Comparison of ENCODE assay signal across 1 cellular context in the genomic region with DNA sequence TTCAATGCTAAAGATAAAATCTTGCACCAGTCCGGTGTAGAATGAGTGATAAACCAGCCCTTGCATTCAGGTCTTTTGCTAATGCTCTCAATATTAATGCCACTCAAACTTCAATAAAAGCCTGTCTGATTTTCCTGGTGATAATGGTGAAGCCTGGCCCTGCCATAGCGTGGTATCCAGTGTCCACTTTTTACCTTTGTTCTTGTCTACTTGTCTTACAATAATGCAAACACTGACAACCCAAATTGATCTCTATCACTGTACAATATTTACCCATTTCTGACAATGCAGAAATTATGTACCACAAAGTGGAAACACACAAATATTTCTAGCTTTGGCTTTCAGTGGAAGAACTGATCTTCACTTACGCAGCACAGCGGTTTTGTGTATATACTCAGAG.
TF ChIP-seq lines count a peak whose summit lies in the region.

No MANE protein-coding gene starts in this region.

TF ChIP-seq in HepG2, 621 proteins besides CTCF, POLR2A, EP300 and RAD21 (continued from another document):
- TF ChIP-seq, protein P1, sequence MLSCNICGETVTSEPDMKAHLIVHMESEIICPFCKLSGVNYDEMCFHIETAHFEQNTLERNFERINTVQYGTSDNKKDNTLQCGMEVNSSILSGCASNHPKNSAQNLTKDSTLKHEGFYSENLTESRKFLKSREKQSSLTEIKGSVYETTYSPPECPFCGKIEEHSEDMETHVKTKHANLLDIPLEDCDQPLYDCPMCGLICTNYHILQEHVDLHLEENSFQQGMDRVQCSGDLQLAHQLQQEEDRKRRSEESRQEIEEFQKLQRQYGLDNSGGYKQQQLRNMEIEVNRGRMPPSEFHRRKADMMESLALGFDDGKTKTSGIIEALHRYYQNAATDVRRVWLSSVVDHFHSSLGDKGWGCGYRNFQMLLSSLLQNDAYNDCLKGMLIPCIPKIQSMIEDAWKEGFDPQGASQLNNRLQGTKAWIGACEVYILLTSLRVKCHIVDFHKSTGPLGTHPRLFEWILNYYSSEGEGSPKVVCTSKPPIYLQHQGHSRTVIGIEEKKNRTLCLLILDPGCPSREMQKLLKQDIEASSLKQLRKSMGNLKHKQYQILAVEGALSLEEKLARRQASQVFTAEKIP (CRISPR knock-in tag; IDR thresholded peaks at IDR 0.05; ENCODE audit: borderline replicate concordance): no peak
- TF ChIP-seq NFKB2 (CRISPR knock-in tag; IDR thresholded peaks at IDR 0.05; ENCODE audit: borderline replicate concordance) (no peak), ZNF24 (IDR thresholded peaks at IDR 0.05) (no peak), CENPT (CRISPR knock-in tag; IDR thresholded peaks at IDR 0.05; ENCODE audit: low read depth) (no peak), TCF7 (IDR thresholded peaks at IDR 0.05; ENCODE audit: low read depth) (0 out of 2 replicates have a peak, but pooled peaks have one; percentile 22), ATAD3A (CRISPR knock-in tag; IDR thresholded peaks at IDR 0.05) (no peak), TBX2 (CRISPR knock-in tag; IDR thresholded peaks at IDR 0.05; ENCODE audit: borderline replicate concordance) (0 out of 2 replicates have a peak, but pooled peaks have one; percentile 30), MTA3 (CRISPR knock-in tag; IDR thresholded peaks at IDR 0.05) (no peak), ZNF891 (CRISPR knock-in tag; IDR thresholded peaks at IDR 0.05) (no peak), POLR2G (IDR thresholded peaks at IDR 0.05; ENCODE audit: low read depth, low read length) (no peak), MYNN (CRISPR knock-in tag; IDR thresholded peaks at IDR 0.05; ENCODE audit: low read depth) (no peak)
- TF ChIP-seq, protein P2, sequence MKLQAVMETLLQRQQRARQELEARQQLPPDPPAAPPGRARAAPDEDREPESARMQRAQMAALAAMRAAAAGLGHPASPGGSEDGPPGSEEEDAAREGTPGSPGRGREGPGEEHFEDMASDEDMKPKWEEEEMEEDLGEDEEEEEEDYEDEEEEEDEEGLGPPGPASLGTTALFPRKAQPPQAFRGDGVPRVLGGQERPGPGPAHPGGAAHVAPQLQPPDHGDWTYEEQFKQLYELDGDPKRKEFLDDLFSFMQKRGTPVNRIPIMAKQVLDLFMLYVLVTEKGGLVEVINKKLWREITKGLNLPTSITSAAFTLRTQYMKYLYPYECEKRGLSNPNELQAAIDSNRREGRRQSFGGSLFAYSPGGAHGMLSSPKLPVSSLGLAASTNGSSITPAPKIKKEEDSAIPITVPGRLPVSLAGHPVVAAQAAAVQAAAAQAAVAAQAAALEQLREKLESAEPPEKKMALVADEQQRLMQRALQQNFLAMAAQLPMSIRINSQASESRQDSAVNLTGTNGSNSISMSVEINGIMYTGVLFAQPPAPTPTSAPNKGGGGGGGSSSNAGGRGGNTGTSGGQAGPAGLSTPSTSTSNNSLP (IDR thresholded peaks at IDR 0.05; ENCODE audit: low read depth, low read length): peak; percentile 82
- TF ChIP-seq, protein P3, sequence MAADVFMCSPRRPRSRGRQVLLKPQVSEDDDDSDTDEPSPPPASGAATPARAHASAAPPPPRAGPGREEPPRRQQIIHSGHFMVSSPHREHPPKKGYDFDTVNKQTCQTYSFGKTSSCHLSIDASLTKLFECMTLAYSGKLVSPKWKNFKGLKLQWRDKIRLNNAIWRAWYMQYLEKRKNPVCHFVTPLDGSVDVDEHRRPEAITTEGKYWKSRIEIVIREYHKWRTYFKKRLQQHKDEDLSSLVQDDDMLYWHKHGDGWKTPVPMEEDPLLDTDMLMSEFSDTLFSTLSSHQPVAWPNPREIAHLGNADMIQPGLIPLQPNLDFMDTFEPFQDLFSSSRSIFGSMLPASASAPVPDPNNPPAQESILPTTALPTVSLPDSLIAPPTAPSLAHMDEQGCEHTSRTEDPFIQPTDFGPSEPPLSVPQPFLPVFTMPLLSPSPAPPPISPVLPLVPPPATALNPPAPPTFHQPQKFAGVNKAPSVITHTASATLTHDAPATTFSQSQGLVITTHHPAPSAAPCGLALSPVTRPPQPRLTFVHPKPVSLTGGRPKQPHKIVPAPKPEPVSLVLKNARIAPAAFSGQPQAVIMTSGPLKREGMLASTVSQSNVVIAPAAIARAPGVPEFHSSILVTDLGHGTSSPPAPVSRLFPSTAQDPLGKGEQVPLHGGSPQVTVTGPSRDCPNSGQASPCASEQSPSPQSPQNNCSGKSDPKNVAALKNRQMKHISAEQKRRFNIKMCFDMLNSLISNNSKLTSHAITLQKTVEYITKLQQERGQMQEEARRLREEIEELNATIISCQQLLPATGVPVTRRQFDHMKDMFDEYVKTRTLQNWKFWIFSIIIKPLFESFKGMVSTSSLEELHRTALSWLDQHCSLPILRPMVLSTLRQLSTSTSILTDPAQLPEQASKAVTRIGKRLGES (CRISPR knock-in tag; IDR thresholded peaks at IDR 0.05; ENCODE audit: borderline replicate concordance): no peak
- TF ChIP-seq, protein P4, sequence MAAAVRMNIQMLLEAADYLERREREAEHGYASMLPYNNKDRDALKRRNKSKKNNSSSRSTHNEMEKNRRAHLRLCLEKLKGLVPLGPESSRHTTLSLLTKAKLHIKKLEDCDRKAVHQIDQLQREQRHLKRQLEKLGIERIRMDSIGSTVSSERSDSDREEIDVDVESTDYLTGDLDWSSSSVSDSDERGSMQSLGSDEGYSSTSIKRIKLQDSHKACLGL (CRISPR knock-in tag; IDR thresholded peaks at IDR 0.05): no peak
- TF ChIP-seq, protein P5, sequence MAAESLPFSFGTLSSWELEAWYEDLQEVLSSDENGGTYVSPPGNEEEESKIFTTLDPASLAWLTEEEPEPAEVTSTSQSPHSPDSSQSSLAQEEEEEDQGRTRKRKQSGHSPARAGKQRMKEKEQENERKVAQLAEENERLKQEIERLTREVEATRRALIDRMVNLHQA (CRISPR knock-in tag; IDR thresholded peaks at IDR 0.05): no peak
- TF ChIP-seq, protein P6, sequence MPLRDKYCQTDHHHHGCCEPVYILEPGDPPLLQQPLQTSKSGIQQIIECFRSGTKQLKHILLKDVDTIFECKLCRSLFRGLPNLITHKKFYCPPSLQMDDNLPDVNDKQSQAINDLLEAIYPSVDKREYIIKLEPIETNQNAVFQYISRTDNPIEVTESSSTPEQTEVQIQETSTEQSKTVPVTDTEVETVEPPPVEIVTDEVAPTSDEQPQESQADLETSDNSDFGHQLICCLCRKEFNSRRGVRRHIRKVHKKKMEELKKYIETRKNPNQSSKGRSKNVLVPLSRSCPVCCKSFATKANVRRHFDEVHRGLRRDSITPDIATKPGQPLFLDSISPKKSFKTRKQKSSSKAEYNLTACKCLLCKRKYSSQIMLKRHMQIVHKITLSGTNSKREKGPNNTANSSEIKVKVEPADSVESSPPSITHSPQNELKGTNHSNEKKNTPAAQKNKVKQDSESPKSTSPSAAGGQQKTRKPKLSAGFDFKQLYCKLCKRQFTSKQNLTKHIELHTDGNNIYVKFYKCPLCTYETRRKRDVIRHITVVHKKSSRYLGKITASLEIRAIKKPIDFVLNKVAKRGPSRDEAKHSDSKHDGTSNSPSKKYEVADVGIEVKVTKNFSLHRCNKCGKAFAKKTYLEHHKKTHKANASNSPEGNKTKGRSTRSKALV (CRISPR knock-in tag; IDR thresholded peaks at IDR 0.05): no peak
- TF ChIP-seq, protein P7, sequence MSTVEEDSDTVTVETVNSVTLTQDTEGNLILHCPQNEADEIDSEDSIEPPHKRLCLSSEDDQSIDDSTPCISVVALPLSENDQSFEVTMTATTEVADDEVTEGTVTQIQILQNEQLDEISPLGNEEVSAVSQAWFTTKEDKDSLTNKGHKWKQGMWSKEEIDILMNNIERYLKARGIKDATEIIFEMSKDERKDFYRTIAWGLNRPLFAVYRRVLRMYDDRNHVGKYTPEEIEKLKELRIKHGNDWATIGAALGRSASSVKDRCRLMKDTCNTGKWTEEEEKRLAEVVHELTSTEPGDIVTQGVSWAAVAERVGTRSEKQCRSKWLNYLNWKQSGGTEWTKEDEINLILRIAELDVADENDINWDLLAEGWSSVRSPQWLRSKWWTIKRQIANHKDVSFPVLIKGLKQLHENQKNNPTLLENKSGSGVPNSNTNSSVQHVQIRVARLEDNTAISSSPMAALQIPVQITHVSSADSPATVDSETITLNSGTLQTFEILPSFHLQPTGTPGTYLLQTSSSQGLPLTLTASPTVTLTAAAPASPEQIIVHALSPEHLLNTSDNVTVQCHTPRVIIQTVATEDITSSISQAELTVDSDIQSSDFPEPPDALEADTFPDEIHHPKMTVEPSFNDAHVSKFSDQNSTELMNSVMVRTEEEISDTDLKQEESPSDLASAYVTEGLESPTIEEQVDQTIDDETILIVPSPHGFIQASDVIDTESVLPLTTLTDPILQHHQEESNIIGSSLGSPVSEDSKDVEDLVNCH (CRISPR knock-in tag; IDR thresholded peaks at IDR 0.05): no peak
TF ChIP-seq in HepG2: peak in this region for 34.
